In the genomic region with DNA sequence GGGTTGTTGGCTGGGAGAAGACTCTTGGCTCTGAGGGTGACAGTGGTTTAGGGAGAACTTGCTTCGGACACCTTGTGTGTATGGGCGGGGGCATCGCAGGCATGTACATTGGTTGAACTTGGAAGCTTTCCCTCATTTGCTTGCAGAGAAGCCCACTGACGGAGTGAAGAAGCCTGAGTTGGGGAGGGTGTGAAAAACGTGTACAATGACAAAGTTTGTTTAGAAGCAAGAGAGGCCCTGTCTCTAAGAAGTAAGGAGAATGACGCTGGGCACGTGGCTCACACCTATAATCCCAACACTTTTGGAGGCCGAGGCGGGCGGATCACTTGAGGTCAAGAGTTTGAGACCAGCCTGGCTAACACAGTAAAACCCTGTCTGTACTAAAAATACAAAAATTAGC, we compare ENCODE assay signal across 2 cellular contexts.
TF ChIP-seq lines count a peak whose summit lies in the region.

No MANE protein-coding gene starts in this region.

TF ChIP-seq in SK-N-SH, 30 proteins besides CTCF, POLR2A, EP300 and RAD21 (continued from another document):
- no peak for TF ChIP-seq GATA2 (CRISPR knock-in tag; IDR thresholded peaks at IDR 0.05)
TF ChIP-seq in SK-N-SH: peak in this region for 0.

TF ChIP-seq in SK-N-SH treated with all-trans-retinoic acid at 6 μM for 48 hours, 23 proteins besides CTCF, POLR2A, EP300 and RAD21 (continued from another document):
- TF ChIP-seq, protein P1, sequence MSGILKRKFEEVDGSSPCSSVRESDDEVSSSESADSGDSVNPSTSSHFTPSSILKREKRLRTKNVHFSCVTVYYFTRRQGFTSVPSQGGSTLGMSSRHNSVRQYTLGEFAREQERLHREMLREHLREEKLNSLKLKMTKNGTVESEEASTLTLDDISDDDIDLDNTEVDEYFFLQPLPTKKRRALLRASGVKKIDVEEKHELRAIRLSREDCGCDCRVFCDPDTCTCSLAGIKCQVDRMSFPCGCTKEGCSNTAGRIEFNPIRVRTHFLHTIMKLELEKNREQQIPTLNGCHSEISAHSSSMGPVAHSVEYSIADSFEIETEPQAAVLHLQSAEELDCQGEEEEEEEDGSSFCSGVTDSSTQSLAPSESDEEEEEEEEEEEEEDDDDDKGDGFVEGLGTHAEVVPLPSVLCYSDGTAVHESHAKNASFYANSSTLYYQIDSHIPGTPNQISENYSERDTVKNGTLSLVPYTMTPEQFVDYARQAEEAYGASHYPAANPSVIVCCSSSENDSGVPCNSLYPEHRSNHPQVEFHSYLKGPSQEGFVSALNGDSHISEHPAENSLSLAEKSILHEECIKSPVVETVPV (CRISPR knock-in tag; IDR thresholded peaks at IDR 0.05), result no peak
- TF ChIP-seq OSR1 (CRISPR knock-in tag; IDR thresholded peaks at IDR 0.05), result no peak
- TF ChIP-seq PPARA (CRISPR knock-in tag; IDR thresholded peaks at IDR 0.05; ENCODE audit: borderline replicate concordance), result no peak
- no peak for TF ChIP-seq ESRRG (CRISPR knock-in tag; IDR thresholded peaks at IDR 0.05)
- no peak for TF ChIP-seq TOX (CRISPR knock-in tag; IDR thresholded peaks at IDR 0.05; ENCODE audit: borderline replicate concordance)
- no peak for TF ChIP-seq SNAI2 (CRISPR knock-in tag; IDR thresholded peaks at IDR 0.05)
- no peak for TF ChIP-seq ZFP30 (CRISPR knock-in tag; IDR thresholded peaks at IDR 0.05)
- TF ChIP-seq ARNTL (CRISPR knock-in tag; IDR thresholded peaks at IDR 0.05; ENCODE audit: borderline replicate concordance, low read depth), result no peak
- no peak for TF ChIP-seq ZNF565 (CRISPR knock-in tag; conservative IDR thresholded peaks at IDR 0.05; ENCODE audit: low read depth)
- no peak for TF ChIP-seq ZFP3 (CRISPR knock-in tag; IDR thresholded peaks at IDR 0.05)
- TF ChIP-seq, protein P2, sequence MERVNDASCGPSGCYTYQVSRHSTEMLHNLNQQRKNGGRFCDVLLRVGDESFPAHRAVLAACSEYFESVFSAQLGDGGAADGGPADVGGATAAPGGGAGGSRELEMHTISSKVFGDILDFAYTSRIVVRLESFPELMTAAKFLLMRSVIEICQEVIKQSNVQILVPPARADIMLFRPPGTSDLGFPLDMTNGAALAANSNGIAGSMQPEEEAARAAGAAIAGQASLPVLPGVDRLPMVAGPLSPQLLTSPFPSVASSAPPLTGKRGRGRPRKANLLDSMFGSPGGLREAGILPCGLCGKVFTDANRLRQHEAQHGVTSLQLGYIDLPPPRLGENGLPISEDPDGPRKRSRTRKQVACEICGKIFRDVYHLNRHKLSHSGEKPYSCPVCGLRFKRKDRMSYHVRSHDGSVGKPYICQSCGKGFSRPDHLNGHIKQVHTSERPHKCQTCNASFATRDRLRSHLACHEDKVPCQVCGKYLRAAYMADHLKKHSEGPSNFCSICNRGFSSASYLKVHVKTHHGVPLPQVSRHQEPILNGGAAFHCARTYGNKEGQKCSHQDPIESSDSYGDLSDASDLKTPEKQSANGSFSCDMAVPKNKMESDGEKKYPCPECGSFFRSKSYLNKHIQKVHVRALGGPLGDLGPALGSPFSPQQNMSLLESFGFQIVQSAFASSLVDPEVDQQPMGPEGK (CRISPR knock-in tag; IDR thresholded peaks at IDR 0.05; ENCODE audit: borderline replicate concordance), result no peak
